ENCODE assay signal across 8 cellular contexts in the genomic region with DNA sequence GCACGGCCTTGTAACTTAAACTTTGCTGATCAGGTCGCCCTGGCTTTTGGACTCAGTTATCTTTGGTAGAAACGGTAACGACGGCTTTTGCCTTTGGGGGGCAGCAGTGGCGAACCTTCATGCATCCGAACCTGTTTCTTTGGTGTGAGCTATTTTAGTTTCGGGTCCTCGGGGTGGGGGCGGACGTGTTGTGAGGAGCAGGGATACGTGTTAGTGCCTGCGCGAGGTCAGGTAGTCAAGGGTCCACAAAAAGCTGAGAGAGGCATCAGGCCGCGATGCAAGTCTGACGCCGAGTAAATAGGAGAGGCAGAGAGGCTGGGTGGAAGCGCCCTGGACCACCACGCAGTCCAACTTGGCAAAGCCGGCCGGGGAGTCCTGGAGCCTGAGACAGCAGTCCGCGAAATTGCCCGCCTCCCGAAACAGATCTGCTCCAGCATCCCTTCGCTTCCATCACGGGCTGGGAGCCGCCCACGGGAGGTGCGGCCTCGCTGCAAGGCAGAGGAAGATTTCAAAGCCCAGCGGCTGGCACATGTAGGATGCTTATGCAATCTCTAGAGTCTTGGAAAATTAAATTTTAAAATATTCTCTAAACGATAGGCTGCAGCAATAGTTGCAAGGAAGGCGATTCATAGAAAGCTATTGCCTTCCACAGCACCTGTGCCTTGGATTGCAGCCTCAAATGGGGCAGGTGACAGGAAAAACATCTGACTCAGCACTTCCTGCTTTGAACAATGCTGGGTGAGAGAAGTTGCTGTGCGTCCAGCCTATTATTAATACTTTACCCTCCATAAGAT. TPM values are rescaled to one million over a fixed set of nuclear protein-coding genes. Genes with fewer than 3 reads are reported as not detected.
DNase-seq lines count a peak whose midpoint lies in the region; ATAC-seq and TF ChIP-seq lines count a peak whose summit lies in the region.

No MANE protein-coding gene starts in this region.

- peaks cover 2% of the 10 kb centered on the region for H3K27me3 Mint-ChIP-seq in osteocyte (ENCODE audit: unreplicated experiment)

- no peaks in the 10 kb centered on the region for H3K9me3 ChIP-seq in SJSA1 (replicated peaks)
- no peaks in the 10 kb centered on the region for H3K9me3 ChIP-seq in thymus (ENCODE audit: control insufficient read depth)

- peak; percentile 82 for TF ChIP-seq CTCF in osteocyte (IDR thresholded peaks at IDR 0.05)

- peak; percentile 35 for ATAC-seq in GM21786 (IDR thresholded peaks at IDR 0.05; ENCODE audit: unreplicated experiment)

- H3K27me3 ChIP-seq in SJSA1 (replicated peaks) = no peaks in the 10 kb centered on the region
- H3K27me3 ChIP-seq in thymus (ENCODE audit: control insufficient read depth, insufficient read depth) = no peaks in the 10 kb centered on the region

- H3K36me3 Mint-ChIP-seq in osteocyte (ENCODE audit: unreplicated experiment) = no peaks in the 10 kb centered on the region

- H3K36me3 ChIP-seq in SJSA1 (no peaks in the 10 kb centered on the region), thymus (ENCODE audit: control insufficient read depth, insufficient read depth) (no peaks in the 10 kb centered on the region)

- H3K4me1 Mint-ChIP-seq in osteocyte (ENCODE audit: unreplicated experiment) = peaks cover 14% of the 10 kb centered on the region

- peak overlapping the region; percentile 43 for H3K4me3 ChIP-seq in SJSA1
- H3K4me3 ChIP-seq in thymus (ENCODE audit: low read length) = peak overlapping the region; percentile 70

- H3K4me1 ChIP-seq in SJSA1 (replicated peaks) (peaks cover 13% of the 10 kb centered on the region), thymus (ENCODE audit: control insufficient read depth, insufficient read depth, low read length) (peaks cover 2% of the 10 kb centered on the region)

- H3K4me3 Mint-ChIP-seq in osteocyte (ENCODE audit: unreplicated experiment) = peak overlapping the region; percentile 88

- H3K27ac Mint-ChIP-seq in osteocyte (ENCODE audit: unreplicated experiment) = peak overlapping the region; percentile 83

- H3K9me3 Mint-ChIP-seq in osteocyte (ENCODE audit: unreplicated experiment) = no peaks in the 10 kb centered on the region

- H3K27ac ChIP-seq in SJSA1 (no peak overlapping the region), thymus (ENCODE audit: low read depth) (peak overlapping the region; percentile 69)

- WGBS in thymus = 1% methylated on average over 36 of the region's 36 CpGs

- peak; percentile 82 for DNase-seq in EL
- DNase-seq in Kasumi-1 (lab: John Stamatoyannopoulos, UW) = peak; percentile 74 to 84
- DNase-seq in SJSA1 (ENCODE audit: low read depth in 1 of 2, low spot score in 2 of 2) = peak; percentile 46 to 56
- peak; percentile 86 for DNase-seq in activated naive CD4-positive, alpha-beta T cell treated with anti-CD3 and anti-CD28 coated beads, Interleukin-2, amount 50 U/mL, for 16 hours
- peak; percentile 74 to 93 (median 86) for DNase-seq in head of caudate nucleus
- DNase-seq in osteocyte (ENCODE audit: extremely low spot score, unreplicated experiment) = peak; percentile 88

- intact Hi-C loops in head of caudate nucleus (cut with DNase I) = loop anchor here (2.0 to 10.0 kb wide), 3 partner anchors 63 to 205 kb away; partner anchors contain the start of genes BIVM and POGLUT2

RNA-seq across cellular contexts. Expression of gene TPP2, which starts 4.6 kb away (rescaled TPM):
- 52.9 and 84.5 TPM in 2 replicates for total RNA-seq in SJSA1 (2014; rRNA removed; shearing (Covaris generic))
- 44.9 and 47.5 TPM in 2 replicates for total RNA-seq in osteocyte
- polyA plus RNA-seq in thymus = 43.4 TPM
